8 cellular contexts compared by ENCODE assay signal in genomic region chr14:52313493-52313881, GRCh38. TPM values are rescaled to one million over a fixed set of nuclear protein-coding genes. Genes with fewer than 3 reads are reported as not detected.
A peak's percentile ranks its signal among the peaks of the same experiment; 100 is the strongest.
DNase-seq lines count a peak whose midpoint lies in the region; ATAC-seq and TF ChIP-seq lines count a peak whose summit lies in the region.

No MANE protein-coding gene starts in this region.

- H3K36me3 ChIP-seq in NT2/D1 (ENCODE audit: insufficient read depth, insufficient read length, low read length) (no peaks in the 10 kb centered on the region), neuron (ENCODE audit: insufficient read depth, low read length) (no peaks in the 10 kb centered on the region)

- no peaks in the 10 kb centered on the region for H3K9me3 Mint-ChIP-seq in CD4-positive, alpha-beta T cell
- no peaks in the 10 kb centered on the region for H3K9me3 Mint-ChIP-seq in endothelial cell (ENCODE audit: unreplicated experiment)

- H3K4me3 ChIP-seq in NT2/D1 (ENCODE audit: insufficient read length, low read depth) (peak overlapping the region; percentile 64), neuron (ENCODE audit: low read length) (peak overlapping the region; percentile 27)

- ATAC-seq in CD4-positive, alpha-beta T cell (ENCODE audit: poor library complexity), result no peak
- no peak for ATAC-seq in HG02623 (IDR thresholded peaks at IDR 0.05; ENCODE audit: unreplicated experiment)
- no peak for ATAC-seq in GM18873 (IDR thresholded peaks at IDR 0.05; ENCODE audit: low FRiP score, unreplicated experiment)

- POLR2A ChIA-PET in CD4-positive, alpha-beta T cell (lab: Charles Lee), result interaction anchor here (1.5 to 2.1 kb wide), 3 partner anchors 13 to 238 kb away, joined by 6 to 10 read pairs (median 9); partner anchors contain the start of gene TXNDC16

- H2AFZ ChIP-seq in neuron (ENCODE audit: low read depth, low read length), result peak overlapping the region; percentile 56

- peaks cover 47% of the 10 kb centered on the region for H3K27me3 Mint-ChIP-seq in CD4-positive, alpha-beta T cell
- H3K27me3 Mint-ChIP-seq in endothelial cell (ENCODE audit: unreplicated experiment), result peaks cover 17% of the 10 kb centered on the region

- H3K4me1 ChIP-seq in NT2/D1 (ENCODE audit: insufficient read depth, insufficient read length), result peaks cover 3% of the 10 kb centered on the region
- H3K4me1 ChIP-seq in neuron (ENCODE audit: insufficient read depth, low read length), result peaks cover 14% of the 10 kb centered on the region

- peak overlapping the region; percentile 58 for H3K27ac Mint-ChIP-seq in CD4-positive, alpha-beta T cell
- H3K27ac Mint-ChIP-seq in endothelial cell (ENCODE audit: unreplicated experiment), result no peak overlapping the region

- no peak for TF ChIP-seq CTCF in CD4-positive, alpha-beta T cell (IDR thresholded peaks at IDR 0.05)
- TF ChIP-seq CTCF in endothelial cell (IDR thresholded peaks at IDR 0.05; ENCODE audit: unreplicated experiment), result no peak

- no peaks in the 10 kb centered on the region for H3K9me3 ChIP-seq in CD4-positive, alpha-beta T cell (ENCODE audit: control insufficient read depth, low read length)
- H3K9me3 ChIP-seq in NT2/D1 (ENCODE audit: insufficient read depth, low read length) (no peaks in the 10 kb centered on the region), neuron (ENCODE audit: low read length) (peaks cover 2% of the 10 kb centered on the region)

- peak overlapping the region; percentile 27 for H3K27ac ChIP-seq in CD4-positive, alpha-beta T cell (ENCODE audit: low read depth, low read length)

- peaks cover 63% of the 10 kb centered on the region for H3K4me1 Mint-ChIP-seq in CD4-positive, alpha-beta T cell (ENCODE audit: low read depth)
- H3K4me1 Mint-ChIP-seq in endothelial cell (ENCODE audit: unreplicated experiment), result peaks cover 14% of the 10 kb centered on the region

- no peaks in the 10 kb centered on the region for H3K27me3 ChIP-seq in CD4-positive, alpha-beta T cell (ENCODE audit: control insufficient read depth, insufficient read depth, low read length)
- H3K27me3 ChIP-seq in NT2/D1 (ENCODE audit: insufficient read depth, insufficient read length) (peaks cover 54% of the 10 kb centered on the region), neuron (ENCODE audit: insufficient read depth, low read length) (peaks cover 75% of the 10 kb centered on the region)

- CTCF ChIA-PET in CD4-positive, alpha-beta T cell (lab: Charles Lee), result no interaction called here

- no peak for DNase-seq in CD4-positive, alpha-beta T cell
- no peak for DNase-seq in NT2/D1 (ENCODE audit: low read depth, low spot score)
- no peak for DNase-seq in endothelial cell (ENCODE audit: low spot score)
- DNase-seq in DMS153 treated with DMSO at 0.1 percent for 48 hours (lab: John Stamatoyannopoulos, UW; ENCODE audit: unreplicated experiment), result no peak
- DNase-seq in GM19240 (ENCODE audit: insufficient read length, low spot score), result no peak

- peaks cover 12% of the 10 kb centered on the region for H3K36me3 Mint-ChIP-seq in CD4-positive, alpha-beta T cell (ENCODE audit: low read depth)
- H3K36me3 Mint-ChIP-seq in endothelial cell (ENCODE audit: low read depth, unreplicated experiment), result peaks cover 9% of the 10 kb centered on the region

- peak overlapping the region; percentile 87 for H3K4me3 Mint-ChIP-seq in CD4-positive, alpha-beta T cell
- peak overlapping the region; percentile 82 for H3K4me3 Mint-ChIP-seq in endothelial cell (ENCODE audit: unreplicated experiment)

- intact Hi-C loops in CD4-positive, alpha-beta T cell (cut with DNase I, micrococcal nuclease), result loop anchor here in 1 of 2 experiments (10.0 kb wide), 1 partner anchor 91 kb away; no protein-coding TSS in a partner anchor

- H3K9ac ChIP-seq in NT2/D1 (ENCODE audit: insufficient read length, low read depth), result peak overlapping the region; percentile 79

RNA-seq across cellular contexts. Expression of gene PTGER2, which starts 0.6 kb away (rescaled TPM):
- total RNA-seq in CD4-positive, alpha-beta T cell, result 1 to 10 TPM; 4.3 to 4.8 TPM
- not detected for total RNA-seq in endothelial cell (ENCODE audit: unreplicated experiment)

RNA-seq across cellular contexts. Expression of gene PTGDR, which starts 46.0 kb away (rescaled TPM):
- under 1 TPM; 0.20 to 0.41 TPM for total RNA-seq in CD4-positive, alpha-beta T cell
- total RNA-seq in endothelial cell (ENCODE audit: unreplicated experiment), result 0.23 TPM
